Comparison of ENCODE assay signal across 21 cellular contexts in the genomic region with DNA sequence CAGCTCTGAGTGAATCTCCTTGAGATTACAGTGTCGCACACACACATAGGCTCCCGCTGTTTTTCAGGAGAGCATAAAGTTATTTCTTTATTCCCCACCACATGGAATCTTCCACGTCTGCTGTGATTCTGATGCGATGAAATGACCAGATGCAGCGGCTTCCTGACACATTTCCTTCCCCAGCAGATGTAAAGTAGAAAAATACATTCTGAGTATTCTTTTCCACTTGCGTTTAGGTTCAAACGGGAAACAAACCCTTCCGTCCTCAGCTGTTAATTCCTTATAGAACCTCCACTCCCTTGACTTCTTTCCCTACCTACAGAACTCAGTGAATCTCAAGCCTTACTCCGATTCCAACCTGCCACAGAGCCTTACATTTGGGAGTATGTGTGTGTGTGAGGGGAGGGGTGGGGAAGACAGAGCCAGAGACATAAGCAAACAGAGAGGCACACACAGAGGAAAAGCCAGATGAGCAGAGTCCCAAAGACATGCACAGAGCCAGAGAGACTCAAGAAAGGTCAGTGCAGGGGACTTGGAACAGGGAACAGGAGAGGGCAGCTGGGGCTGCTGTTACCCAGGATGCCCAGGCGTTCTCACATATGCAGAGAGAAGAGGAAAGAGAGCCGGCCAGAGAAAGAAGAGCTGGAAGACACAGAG. TPM values are rescaled to one million over a fixed set of nuclear protein-coding genes. Genes with fewer than 3 reads are reported as not detected.
DNase-seq lines count a peak whose midpoint lies in the region; ATAC-seq and TF ChIP-seq lines count a peak whose summit lies in the region.
"Had no signal": no experiment of that assay in that cellular context is flagged by ENCODE, and none has a peak within 500 bp of the region (broad histone marks: within the 10 kb centered on the region; RNA-seq: fewer than 3 reads in every experiment).

No MANE protein-coding gene starts in this region.

- H3K27ac ChIP-seq in psoas muscle = peak overlapping the region; percentile 17
- H3K27ac ChIP-seq in hepatocyte = no peak overlapping the region

- H3K9me3 ChIP-seq in psoas muscle (no peaks in the 10 kb centered on the region), hepatocyte (ENCODE audit: low read depth) (no peaks in the 10 kb centered on the region)
- H3K9me3 ChIP-seq: Caco-2, MG63 had no signal

- H3K4me1 Mint-ChIP-seq in activated T-helper 17 cell treated with anti-CD3 and anti-CD28 coated beads, Interleukin-2, amount 50 U/mL, for 72 hours = peaks cover 10% of the 10 kb centered on the region
- H3K4me1 Mint-ChIP-seq: B cell had no signal

- peak overlapping the region; percentile 28 for H3K27ac Mint-ChIP-seq in activated T-helper 17 cell treated with anti-CD3 and anti-CD28 coated beads, Interleukin-2, amount 50 U/mL, for 72 hours
- H3K27ac Mint-ChIP-seq: B cell had no signal

- no peak overlapping the region for H3K4me3 Mint-ChIP-seq in activated T-helper 17 cell treated with anti-CD3 and anti-CD28 coated beads, Interleukin-2, amount 50 U/mL, for 72 hours
- H3K4me3 Mint-ChIP-seq: B cell, H9 had no signal

- no peak overlapping the region for H3K4me2 ChIP-seq in hepatocyte

- H3K9me2 ChIP-seq in hepatocyte (replicated peaks; ENCODE audit: insufficient read depth) = no peaks in the 10 kb centered on the region

- no peak for TF ChIP-seq CTCF in psoas muscle (IDR thresholded peaks at IDR 0.05)
- no peak for TF ChIP-seq CTCF in hepatocyte (IDR thresholded peaks at IDR 0.05; ENCODE audit: poor library complexity)

- peaks cover 78% of the 10 kb centered on the region for H3K36me3 Mint-ChIP-seq in activated T-helper 17 cell treated with anti-CD3 and anti-CD28 coated beads, Interleukin-2, amount 50 U/mL, for 72 hours (ENCODE audit: low read depth)

- DNase-seq in Right ventricle myocardium superior (no peak), left ventricle myocardium superior (no peak), left lobe of liver (ENCODE audit: low spot score) (no peak), psoas muscle (no peak), NCI-H1436 (lab: John Stamatoyannopoulos, UW) (no peak), hepatocyte (ENCODE audit: low spot score) (no peak)
- DNase-seq: Caco-2, DMS153, GDM1, H9, MG63, NCI-H1105 treated with DMSO at 0.1 percent for 48 hours, NCI-H187, NCI-H2107, NCI-H510A, NCI-H82, RPMI8226, SIG-M5 had no signal

- intact Hi-C loops in Right ventricle myocardium superior (cut with DNase I) (loop anchor here (10.0 kb wide), 1 partner anchor 126 kb away; no protein-coding TSS in a partner anchor), left ventricle myocardium superior (cut with micrococcal nuclease) (loop anchor here (10.0 kb wide), 1 partner anchor 54 kb away; a partner anchor contains a TSS), psoas muscle (cut with DNase I) (loop anchor here (5.0 kb wide), 2 partner anchors 51 to 91 kb away; no protein-coding TSS in a partner anchor)

- H3K4me1 ChIP-seq in psoas muscle = peaks cover 41% of the 10 kb centered on the region
- H3K4me1 ChIP-seq in hepatocyte (ENCODE audit: insufficient read depth) = no peaks in the 10 kb centered on the region
- H3K4me1 ChIP-seq: Caco-2 had no signal

- H3K36me3 ChIP-seq in psoas muscle (ENCODE audit: insufficient read depth in 1 of 2, low read depth in 1 of 2) (peaks cover 0 to 72% of the 10 kb centered on the region in 2 donors), hepatocyte (replicated peaks; ENCODE audit: insufficient read depth, low read depth) (no peaks in the 10 kb centered on the region)

- no peaks in the 10 kb centered on the region for H3K79me2 ChIP-seq in hepatocyte

- no peaks in the 10 kb centered on the region for H3K9me3 Mint-ChIP-seq in activated T-helper 17 cell treated with anti-CD3 and anti-CD28 coated beads, Interleukin-2, amount 50 U/mL, for 72 hours
- H3K9me3 Mint-ChIP-seq: H9 had no signal

- no peak overlapping the region for H3K4me3 ChIP-seq in psoas muscle
- H3K4me3 ChIP-seq in hepatocyte = no peak overlapping the region
- H3K4me3 ChIP-seq: MG63 had no signal

- ATAC-seq in Right ventricle myocardium superior (ENCODE audit: poor library complexity) (peak; percentile 12), left ventricle myocardium superior (no peak), left lobe of liver (peak; percentile 11), psoas muscle (peak in 1 of 4 donors; percentile 22), GM18858 (IDR thresholded peaks at IDR 0.05; ENCODE audit: unreplicated experiment) (no peak)
- no peak for ATAC-seq in activated T-helper 17 cell treated with anti-CD3 and anti-CD28 coated beads, Interleukin-2, amount 50 U/mL, for 72 hours (replicated peaks)

- H3K27me3 ChIP-seq in psoas muscle (ENCODE audit: insufficient read depth in 3 of 3, low read length in 2 of 3) (no peaks in the 10 kb centered on the region), hepatocyte (no peaks in the 10 kb centered on the region)
- H3K27me3 ChIP-seq: MG63 had no signal

- no peaks in the 10 kb centered on the region for H4K20me1 ChIP-seq in hepatocyte (ENCODE audit: insufficient read depth, poor library complexity, severe bottlenecking)

- WGBS in psoas muscle, 3 donors = 65 to 69% (median 65%) methylated on average over 11 of the region's 11 CpGs
- WGBS in hepatocyte (ENCODE audit: low lambda C conversion rate, missing lambda C conversion rate) = 96% methylated on average over 11 of the region's 11 CpGs

- H2AFZ ChIP-seq in hepatocyte = no peak overlapping the region

- no peaks in the 10 kb centered on the region for H3K27me3 Mint-ChIP-seq in activated T-helper 17 cell treated with anti-CD3 and anti-CD28 coated beads, Interleukin-2, amount 50 U/mL, for 72 hours
- H3K27me3 Mint-ChIP-seq: B cell had no signal

RNA-seq across cellular contexts. Expression of a gene that starts 47.3 kb away (rescaled TPM):
- 46.3 TPM for total RNA-seq in Right ventricle myocardium superior
- total RNA-seq in left ventricle myocardium superior = 50.0 TPM
- total RNA-seq in activated T-helper 17 cell treated with anti-CD3 and anti-CD28 coated beads, Interleukin-2, amount 50 U/mL, for 72 hours = 10 to 100 TPM; 18.0 to 22.7 TPM
- 47.0 TPM for total RNA-seq in left lobe of liver
- total RNA-seq in psoas muscle = 10 to 100 TPM; 78.4 to 96.0 (median 91.4) TPM
- 10 to 100 TPM; 15.2 to 70.1 (median 38.8) TPM for polyA plus RNA-seq in psoas muscle
- total RNA-seq in hepatocyte = 26.2 and 27.6 TPM in 2 replicates
- 7.3 and 13.3 TPM in 2 replicates for polyA plus RNA-seq in hepatocyte

RNA-seq across cellular contexts. Expression of a gene that starts 54.8 kb away (rescaled TPM):
- total RNA-seq in Right ventricle myocardium superior = 5.5 TPM
- total RNA-seq in left ventricle myocardium superior = 6.3 TPM
- total RNA-seq in activated T-helper 17 cell treated with anti-CD3 and anti-CD28 coated beads, Interleukin-2, amount 50 U/mL, for 72 hours = 1 to 10 TPM; 8.5 to 9.6 TPM
- total RNA-seq in left lobe of liver = 12.4 TPM
- total RNA-seq in psoas muscle = 1 to 10 TPM; 3.4 to 4.0 (median 3.6) TPM
- polyA plus RNA-seq in psoas muscle = 1 to 10 TPM; 1.3 to 2.4 (median 2.0) TPM
- 13.5 and 16.2 TPM in 2 replicates for total RNA-seq in hepatocyte
- 4.5 and 6.9 TPM in 2 replicates for polyA plus RNA-seq in hepatocyte

Comparison
In these comparisons a context has a peak if more than half of its experiments do, and no peak if none do; other contexts are left out.
1. ATAC-seq: peak in Right ventricle myocardium superior (single experiment) and left lobe of liver (single experiment); none in left ventricle myocardium superior (single experiment), activated T-helper 17 cell treated with anti-CD3 and anti-CD28 coated beads, Interleukin-2, amount 50 U/mL, for 72 hours (single experiment) and GM18858 (single experiment).